ENCODE assay signal across 26 cellular contexts in the genomic region with DNA sequence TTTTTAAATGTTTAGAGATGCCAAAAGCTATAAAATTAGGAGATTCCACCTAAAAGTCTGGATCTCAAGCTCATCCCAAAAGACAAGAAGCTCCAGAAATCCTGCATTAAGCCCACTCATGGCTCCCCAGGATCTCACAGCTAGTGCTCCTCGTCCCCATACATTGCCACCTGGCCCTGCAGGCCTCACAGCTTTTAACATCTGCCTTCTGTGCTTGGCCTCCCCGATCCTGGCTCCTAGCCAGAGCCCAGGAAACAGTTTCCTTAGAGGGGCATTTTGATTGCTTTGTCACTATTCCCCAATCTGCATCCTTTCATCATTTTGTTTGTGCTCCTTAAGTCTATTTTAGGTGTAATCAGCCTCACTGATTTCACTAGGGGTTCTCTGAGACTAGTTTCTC. TPM values are rescaled to one million over a fixed set of nuclear protein-coding genes. Genes with fewer than 3 reads are reported as not detected.
DNase-seq lines count a peak whose midpoint lies in the region; ATAC-seq and TF ChIP-seq lines count a peak whose summit lies in the region.
"Had no signal": no experiment of that assay in that cellular context is flagged by ENCODE, and none has a peak within 500 bp of the region (broad histone marks: within the 10 kb centered on the region; RNA-seq: fewer than 3 reads in every experiment).

No MANE protein-coding gene starts in this region.

- no peaks in the 10 kb centered on the region for H3K27me3 ChIP-seq in CD8-positive, alpha-beta T cell (ENCODE audit: insufficient read depth, low read length)
- H3K27me3 ChIP-seq: stomach, transverse colon had no signal

- intact Hi-C loops in CD8-positive, alpha-beta T cell (cut with DNase I, micrococcal nuclease) = no loop called here

- no peaks in the 10 kb centered on the region for H3K36me3 Mint-ChIP-seq in CD8-positive, alpha-beta T cell
- H3K36me3 Mint-ChIP-seq: activated CD4-positive, alpha-beta memory T cell treated with anti-CD3 and anti-CD28 coated beads for 36 hours; activated naive CD4-positive, alpha-beta T cell treated with anti-CD3 and anti-CD28 coated beads, Interleukin-2, amount 50 U/mL, for 24 hours; CD4-positive, CD25-positive, alpha-beta regulatory T cell; immature natural killer cell had no signal

- H3K4me3 Mint-ChIP-seq in CD8-positive, alpha-beta T cell = no peak overlapping the region
- H3K4me3 Mint-ChIP-seq: activated CD4-positive, alpha-beta memory T cell treated with anti-CD3 and anti-CD28 coated beads for 36 hours; activated naive CD4-positive, alpha-beta T cell treated with anti-CD3 and anti-CD28 coated beads, Interleukin-2, amount 50 U/mL, for 24 hours; activated T-helper 17 cell treated with anti-CD3 and anti-CD28 coated beads, Interleukin-2, amount 50 U/mL, for 72 hours; CD4-positive, CD25-positive, alpha-beta regulatory T cell; effector memory CD8-positive, alpha-beta T cell; immature natural killer cell had no signal

- H3K4me1 ChIP-seq in CD8-positive, alpha-beta T cell (ENCODE audit: insufficient read depth, low read length) = no peaks in the 10 kb centered on the region
- H3K4me1 ChIP-seq: psoas muscle, stomach, transverse colon had no signal

- CTCF ChIA-PET in CD8-positive, alpha-beta T cell (lab: Charles Lee) = no interaction called here

- no peak for ATAC-seq in CD8-positive, alpha-beta T cell
- ATAC-seq: activated T-helper 17 cell treated with anti-CD3 and anti-CD28 coated beads, Interleukin-2, amount 50 U/mL, for 72 hours; effector memory CD8-positive, alpha-beta T cell; psoas muscle had no signal

- H3K4me1 Mint-ChIP-seq in CD8-positive, alpha-beta T cell (ENCODE audit: low read depth) = no peaks in the 10 kb centered on the region
- H3K4me1 Mint-ChIP-seq: activated naive CD4-positive, alpha-beta T cell treated with anti-CD3 and anti-CD28 coated beads, Interleukin-2, amount 50 U/mL, for 24 hours; activated T-helper 17 cell treated with anti-CD3 and anti-CD28 coated beads, Interleukin-2, amount 50 U/mL, for 72 hours; CD4-positive, CD25-positive, alpha-beta regulatory T cell; immature natural killer cell had no signal

- H3K27ac Mint-ChIP-seq in CD8-positive, alpha-beta T cell = no peak overlapping the region
- H3K27ac Mint-ChIP-seq: activated CD4-positive, alpha-beta memory T cell treated with anti-CD3 and anti-CD28 coated beads for 36 hours; activated naive CD4-positive, alpha-beta T cell treated with anti-CD3 and anti-CD28 coated beads, Interleukin-2, amount 50 U/mL, for 24 hours; activated T-helper 17 cell treated with anti-CD3 and anti-CD28 coated beads, Interleukin-2, amount 50 U/mL, for 72 hours; CD4-positive, CD25-positive, alpha-beta regulatory T cell; effector memory CD8-positive, alpha-beta T cell; immature natural killer cell had no signal

- no peaks in the 10 kb centered on the region for H3K27me3 Mint-ChIP-seq in CD8-positive, alpha-beta T cell (ENCODE audit: low read depth)
- H3K27me3 Mint-ChIP-seq: activated naive CD4-positive, alpha-beta T cell treated with anti-CD3 and anti-CD28 coated beads, Interleukin-2, amount 50 U/mL, for 24 hours; activated T-helper 17 cell treated with anti-CD3 and anti-CD28 coated beads, Interleukin-2, amount 50 U/mL, for 72 hours had no signal

- no peak overlapping the region for H3K4me3 ChIP-seq in CD8-positive, alpha-beta T cell (ENCODE audit: low read depth, low read length)
- H3K4me3 ChIP-seq: coronary artery, psoas muscle, stomach, transverse colon had no signal

- no peaks in the 10 kb centered on the region for H3K36me3 ChIP-seq in CD8-positive, alpha-beta T cell (ENCODE audit: insufficient read depth, low read length)
- H3K36me3 ChIP-seq: stomach, transverse colon had no signal

- DNase-seq in COR-L47 (lab: John Stamatoyannopoulos, UW) (peak; percentile 29), DMS79 (lab: John Stamatoyannopoulos, UW) (peak; percentile 39), NCI-H1694 (lab: John Stamatoyannopoulos, UW) (peak; percentile 41), NCI-H774 (lab: John Stamatoyannopoulos, UW) (peak; percentile 7), RKO (ENCODE audit: low spot score) (no peak), superior temporal gyrus (ENCODE audit: extremely low spot score) (no peak), hepatic stellate cell (ENCODE audit: low spot score) (no peak)
- no peak for DNase-seq in CD8-positive, alpha-beta T cell
- DNase-seq: activated CD4-positive, alpha-beta memory T cell treated with anti-CD3 and anti-CD28 coated beads for 36 hours; activated CD4-positive, CD25-positive, alpha-beta regulatory T cell; activated CD8-positive, alpha-beta memory T cell treated with anti-CD3 and anti-CD28 coated beads, Interleukin-2, amount 50 U/mL, for 48 hours; CD4-positive, CD25-positive, alpha-beta regulatory T cell; effector memory CD8-positive, alpha-beta T cell; foreskin fibroblast; immature natural killer cell; Karpas-422; mesenchymal stem cell; MV-4-11; NCI-H226; psoas muscle; stimulated activated CD8-positive, alpha-beta memory T cell treated with anti-CD3 and anti-CD28 coated beads, Interleukin-4, amount 100 ng/mL, for 48 hours; stomach; transverse colon had no signal

- H3K9me3 Mint-ChIP-seq in CD8-positive, alpha-beta T cell = peaks cover 2% of the 10 kb centered on the region
- H3K9me3 Mint-ChIP-seq: activated CD4-positive, alpha-beta memory T cell treated with anti-CD3 and anti-CD28 coated beads for 36 hours; activated naive CD4-positive, alpha-beta T cell treated with anti-CD3 and anti-CD28 coated beads, Interleukin-2, amount 50 U/mL, for 24 hours; activated T-helper 17 cell treated with anti-CD3 and anti-CD28 coated beads, Interleukin-2, amount 50 U/mL, for 72 hours had no signal

- POLR2A ChIA-PET in CD8-positive, alpha-beta T cell (lab: Charles Lee) = no interaction called here

- H3K9me3 ChIP-seq in CD8-positive, alpha-beta T cell (ENCODE audit: low read length) = no peaks in the 10 kb centered on the region
- H3K9me3 ChIP-seq: psoas muscle, transverse colon had no signal

- no peak overlapping the region for H3K27ac ChIP-seq in CD8-positive, alpha-beta T cell (ENCODE audit: low read depth, low read length)
- H3K27ac ChIP-seq: coronary artery, psoas muscle, stomach, transverse colon had no signal

- TF ChIP-seq CTCF in CD8-positive, alpha-beta T cell (IDR thresholded peaks at IDR 0.05) = no peak

RNA-seq across cellular contexts. Expression of a gene that starts 14.5 kb away (rescaled TPM):
- total RNA-seq in CD8-positive, alpha-beta T cell = under 1 TPM; 0.28 to 0.41 TPM
- total RNA-seq: transverse colon had no signal

Comparison
In these comparisons a context has a peak if more than half of its experiments do, and no peak if none do; other contexts are left out.
1. DNase-seq: peak in COR-L47 (single experiment), DMS79 (single experiment), NCI-H1694 (single experiment) and NCI-H774 (single experiment); none in CD8-positive, alpha-beta T cell (0 of 7), RKO (single experiment), superior temporal gyrus (single experiment) and hepatic stellate cell (single experiment).